ENCODE assay signal across 2 cellular contexts in genomic region chr16:66466636-66467035, GRCh38.
TF ChIP-seq lines count a peak whose summit lies in the region.
"Not testable (repeated sequence)": the region's sequence is repeated elsewhere in the genome, so short reads cannot be mapped to it uniquely, and the experiment has no call there.

No MANE protein-coding gene starts in this region.

TF ChIP-seq in K562, 482 proteins besides CTCF, POLR2A, EP300 and RAD21:
- peak; percentile 34 for TF ChIP-seq MEIS2 (IDR thresholded peaks at IDR 0.05; ENCODE audit: partially characterized antibody)

TF ChIP-seq in HepG2, 621 proteins besides CTCF, POLR2A, EP300 and RAD21:
- 0 out of 2 replicates have a peak, but pooled peaks have one; percentile 11 for TF ChIP-seq ATF7 (IDR thresholded peaks at IDR 0.05)
- not testable (repeated sequence) for TF ChIP-seq ATF7 (CRISPR knock-in tag; IDR thresholded peaks at IDR 0.05)
